ENCODE assay signal across 9 cellular contexts in genomic region chr21:25934771-25935224, GRCh38.
DNase-seq lines count a peak whose midpoint lies in the region; ATAC-seq and TF ChIP-seq lines count a peak whose summit lies in the region.
"Had no signal": no experiment of that assay in that cellular context is flagged by ENCODE, and none has a peak within 500 bp of the region (broad histone marks: within the 10 kb centered on the region; RNA-seq: fewer than 3 reads in every experiment).

No MANE protein-coding gene starts in this region.

- no peaks in the 10 kb centered on the region for H3K79me2 ChIP-seq in H9 (ENCODE audit: insufficient read depth, low read length)
- no peaks in the 10 kb centered on the region for H3K79me2 ChIP-seq in fibroblast of lung (ENCODE audit: control insufficient read depth, insufficient read depth, low read length)

- H2AK5ac ChIP-seq in H9 (ENCODE audit: insufficient read length, low read length), result no peak overlapping the region

- H3K27me3 Mint-ChIP-seq in H9 (ENCODE audit: low read depth), result no peaks in the 10 kb centered on the region

- H3K14ac ChIP-seq in H9 (ENCODE audit: insufficient read depth, low read length), result no peak overlapping the region

- H3K9ac ChIP-seq in H9 (ENCODE audit: extremely low read depth, insufficient read length, low read length), result no peak overlapping the region
- H3K9ac ChIP-seq in fibroblast of lung (ENCODE audit: insufficient read depth, low read length), result no peak overlapping the region

- H2BK5ac ChIP-seq in H9 (ENCODE audit: insufficient read length, low read length), result no peak overlapping the region

- H3K4ac ChIP-seq in H9 (ENCODE audit: low read depth, low read length), result no peak overlapping the region

- H3K27me3 ChIP-seq in H9 (ENCODE audit: insufficient read depth, low read length) (no peaks in the 10 kb centered on the region), SJCRH30 (no peaks in the 10 kb centered on the region), fibroblast of lung (ENCODE audit: control insufficient read depth, insufficient read depth, low read length) (no peaks in the 10 kb centered on the region), psoas muscle (ENCODE audit: insufficient read depth in 3 of 3, low read length in 2 of 3) (no peaks in the 10 kb centered on the region)
- H3K27me3 ChIP-seq: Peyer's patch had no signal

- H4K8ac ChIP-seq in H9 (replicated peaks; ENCODE audit: insufficient read length, low read depth, low read length), result no peak overlapping the region

- H2BK12ac ChIP-seq in H9 (ENCODE audit: insufficient read length, low read depth, low read length), result no peak overlapping the region

- no peak overlapping the region for H3K18ac ChIP-seq in H9 (ENCODE audit: insufficient read length, low read depth, low read length)

- H3K4me1 Mint-ChIP-seq in H9, result peaks cover 28 to 29% of the 10 kb centered on the region in 2 experiments

- H3K79me1 ChIP-seq in H9 (ENCODE audit: insufficient read depth, low read depth, low read length, poor library complexity, severe bottlenecking), result no peaks in the 10 kb centered on the region

- no peak overlapping the region for H3K23ac ChIP-seq in H9 (ENCODE audit: insufficient read length, low read depth, low read length)

- no peak overlapping the region for H3K4me3 Mint-ChIP-seq in H9

- H3K4me3 ChIP-seq in SJCRH30 (no peak overlapping the region), fibroblast of lung (replicated peaks in 1 of 4; ENCODE audit: control extremely low read depth in 1 of 4, insufficient read depth in 1 of 4, low read depth in 3 of 4, low read length in 4 of 4) (no peak overlapping the region), psoas muscle (no peak overlapping the region)
- H3K4me3 ChIP-seq: Peyer's patch had no signal

- no CpG with 5 or more reads among the region's 4 CpGs for WGBS in H9 (ENCODE audit: extremely low coverage, insufficient read length, low lambda C conversion rate)
- WGBS in psoas muscle, 3 donors, result 12 to 20% (median 15%) methylated on average over 4 of the region's 4 CpGs

- H2BK15ac ChIP-seq in H9 (ENCODE audit: low read depth, low read length), result no peak overlapping the region

- no peak overlapping the region for H3T11ph ChIP-seq in H9 (ENCODE audit: low read length)

- H4K5ac ChIP-seq in H9 (ENCODE audit: insufficient read length, low read depth, low read length), result no peak overlapping the region

- H3K27ac ChIP-seq in H9 (ENCODE audit: insufficient read length, low read depth, low read length) (no peak overlapping the region), SJCRH30 (no peak overlapping the region; the same call in 1 of the 2 replicates), fibroblast of lung (ENCODE audit: insufficient read depth, low read length) (peak overlapping the region; percentile 73), psoas muscle (peak overlapping the region; percentile 85)

- H2BK20ac ChIP-seq in H9 (ENCODE audit: low read depth, low read length, poor library complexity, severe bottlenecking), result no peak overlapping the region

- H3K4me2 ChIP-seq in H9 (ENCODE audit: insufficient read depth, insufficient read length, low read length) (no peak overlapping the region), fibroblast of lung (ENCODE audit: extremely low read depth, insufficient read depth, low read length) (no peak overlapping the region)

- no peak overlapping the region for H4K91ac ChIP-seq in H9 (ENCODE audit: insufficient read length, low read depth, low read length)

- intact Hi-C loops in psoas muscle (cut with DNase I), result no loop called here

- no peaks in the 10 kb centered on the region for H3K9me3 ChIP-seq in H9 (ENCODE audit: control insufficient read depth, low read depth, low read length)
- no peaks in the 10 kb centered on the region for H3K9me3 ChIP-seq in SJCRH30 (replicated peaks)
- H3K9me3 ChIP-seq in fibroblast of lung (ENCODE audit: control insufficient read depth, insufficient read depth, low read depth, low read length), result no peaks in the 10 kb centered on the region
- H3K9me3 ChIP-seq in psoas muscle, result no peaks in the 10 kb centered on the region
- H3K9me3 ChIP-seq: Peyer's patch had no signal

- H2AFZ ChIP-seq in H9 (ENCODE audit: low read length), result no peak overlapping the region
- H2AFZ ChIP-seq in fibroblast of lung (ENCODE audit: low read length), result no peak overlapping the region

- no peaks in the 10 kb centered on the region for H3K23me2 ChIP-seq in H9 (ENCODE audit: insufficient read length, low read depth, low read length, poor library complexity, severe bottlenecking)

- peak overlapping the region in 2 of 3 experiments; percentile 58 to 73; a peak in 3 of 7 replicates for H3K27ac Mint-ChIP-seq in H9

- H3K4me1 ChIP-seq in H9 (ENCODE audit: insufficient read depth, low read length), result peaks cover 2% of the 10 kb centered on the region; the same call in 1 of the 2 replicates
- peaks cover 11% of the 10 kb centered on the region; the same call in 1 of the 2 replicates for H3K4me1 ChIP-seq in SJCRH30
- H3K4me1 ChIP-seq in fibroblast of lung (ENCODE audit: control insufficient read depth, extremely low read depth, insufficient read depth, low read length), result peaks cover 13% of the 10 kb centered on the region
- peaks cover 16% of the 10 kb centered on the region for H3K4me1 ChIP-seq in psoas muscle
- H3K4me1 ChIP-seq: Peyer's patch had no signal

- peaks cover 6 to 27% (median 15%) of the 10 kb centered on the region in 3 experiments for H3K36me3 Mint-ChIP-seq in H9 (ENCODE audit: insufficient read depth in 1 of 3, low read depth in 3 of 3)

- no peak for DNase-seq in H9
- DNase-seq in SJCRH30, result peak; percentile 50 to 75
- DNase-seq in fibroblast of lung (ENCODE audit: low read depth in 2 of 2), result peak; percentile 97 to 98
- DNase-seq in psoas muscle, result peak; percentile 73 to 87
- DNase-seq in OCI-M1 (lab: John Stamatoyannopoulos, UW), result no peak
- no peak for DNase-seq in NCI-H2227 (lab: John Stamatoyannopoulos, UW; ENCODE audit: unreplicated experiment)

- H3K56ac ChIP-seq in H9 (ENCODE audit: insufficient read length, low read depth, low read length), result no peak overlapping the region

- H3K36me3 ChIP-seq in SJCRH30 (peaks cover 31% of the 10 kb centered on the region), fibroblast of lung (ENCODE audit: control insufficient read depth, insufficient read depth, low read length) (no peaks in the 10 kb centered on the region), psoas muscle (ENCODE audit: insufficient read depth in 1 of 2, low read depth in 1 of 2) (no peaks in the 10 kb centered on the region)
- H3K36me3 ChIP-seq: Peyer's patch had no signal

- ATAC-seq in psoas muscle (peak; percentile 95 to 98 (median 96)), HG02852 (IDR thresholded peaks at IDR 0.05; ENCODE audit: unreplicated experiment) (no peak), GM18520 (IDR thresholded peaks at IDR 0.05; ENCODE audit: unreplicated experiment) (no peak)

- no peak overlapping the region for H2BK120ac ChIP-seq in H9 (ENCODE audit: low read depth, low read length, poor library complexity, severe bottlenecking)

- H4K20me1 ChIP-seq in H9 (ENCODE audit: control insufficient read depth, insufficient read depth, insufficient read length), result no peaks in the 10 kb centered on the region
- H4K20me1 ChIP-seq in fibroblast of lung (ENCODE audit: control insufficient read depth, extremely low read depth, insufficient read depth, low read length), result no peaks in the 10 kb centered on the region

- H3K9me3 Mint-ChIP-seq in H9, result no peaks in the 10 kb centered on the region

- TF ChIP-seq CTCF in H9 (conservative IDR thresholded peaks at IDR 0.05), result no peak
- no peak for TF ChIP-seq CTCF in fibroblast of lung (conservative IDR thresholded peaks at IDR 0.05 in 1 of 2, IDR thresholded peaks at IDR 0.05 in 1 of 2; ENCODE audit: low read depth in 1 of 2, low read length in 2 of 2)
- TF ChIP-seq CTCF in psoas muscle (IDR thresholded peaks at IDR 0.05), result no peak

Comparison
In these comparisons a context has a peak if more than half of its experiments do, and no peak if none do; other contexts are left out.
1. DNase-seq: peak in SJCRH30 (2 of 2), fibroblast of lung (2 of 2) and psoas muscle (2 of 2); none in H9 (single experiment), OCI-M1 (single experiment) and NCI-H2227 (single experiment).
2. H3K27ac ChIP-seq: peak in fibroblast of lung (single experiment) and psoas muscle (single experiment); none in H9 (single experiment) and SJCRH30 (single experiment).
3. ATAC-seq: peak in psoas muscle (4 of 4); none in HG02852 (single experiment) and GM18520 (single experiment).